In genomic region chr22:37582526-37582925, GRCh38 we compare ENCODE assay signal across 15 cellular contexts. TPM values are rescaled to one million over a fixed set of nuclear protein-coding genes. Genes with fewer than 3 reads are reported as not detected.
A peak's percentile ranks its signal among the peaks of the same experiment; 100 is the strongest.
DNase-seq lines count a peak whose midpoint lies in the region; TF ChIP-seq lines count a peak whose summit lies in the region.
"Had no signal": no experiment of that assay in that cellular context is flagged by ENCODE, and none has a peak within 500 bp of the region (broad histone marks: within the 10 kb centered on the region; RNA-seq: fewer than 3 reads in every experiment).

No MANE protein-coding gene starts in this region.

- H3K36me3 ChIP-seq in stomach (no peaks in the 10 kb centered on the region), breast epithelium (no peaks in the 10 kb centered on the region)
- H3K36me3 ChIP-seq: BLaER1, HAP-1 had no signal

- no peaks in the 10 kb centered on the region for H3K9me3 Mint-ChIP-seq in dendritic cell treated with granulocyte-macrophage colony-stimulating factor and Interleukin-4, amounts not matched to agents 40 ng/mL and 50 ng/mL, for 4 days
- H3K9me3 Mint-ChIP-seq: CD4-positive, CD25-positive, alpha-beta regulatory T cell had no signal

- no peak for TF ChIP-seq CTCF in C4-2B (conservative IDR thresholded peaks at IDR 0.05)
- TF ChIP-seq CTCF in VCaP (conservative IDR thresholded peaks at IDR 0.05), result no peak
- TF ChIP-seq CTCF in stomach (IDR thresholded peaks at IDR 0.05), result no peak
- no peak for TF ChIP-seq CTCF in breast epithelium (IDR thresholded peaks at IDR 0.05)

- TF ChIP-seq POLR2A in stomach (IDR thresholded peaks at IDR 0.05), result no peak
- no peak for TF ChIP-seq POLR2A in breast epithelium (IDR thresholded peaks at IDR 0.05)

- intact Hi-C loops in dendritic cell treated with granulocyte-macrophage colony-stimulating factor and Interleukin-4, amounts not matched to agents 40 ng/mL and 50 ng/mL, for 4 days (cut with micrococcal nuclease), result no loop called here
- intact Hi-C loops in stomach (cut with DNase I; ENCODE audit: low total_unique reads) (no loop called here), breast epithelium (cut with DNase I; ENCODE audit: low total_unique reads) (no loop called here)

- H3K9me3 ChIP-seq in stomach (no peaks in the 10 kb centered on the region), breast epithelium (no peaks in the 10 kb centered on the region)
- H3K9me3 ChIP-seq: BLaER1, HAP-1 had no signal

- H3K4me3 ChIP-seq in stomach, result no peak overlapping the region
- no peak overlapping the region for H3K4me3 ChIP-seq in breast epithelium
- H3K4me3 ChIP-seq: BLaER1, HAP-1 had no signal

- no peak overlapping the region for H3K4me3 Mint-ChIP-seq in dendritic cell treated with granulocyte-macrophage colony-stimulating factor and Interleukin-4, amounts not matched to agents 40 ng/mL and 50 ng/mL, for 4 days
- H3K4me3 Mint-ChIP-seq: CD4-positive, CD25-positive, alpha-beta regulatory T cell had no signal

- WGBS in stomach, 5 donors, result 35 to 70% (median 58%) methylated on average over 4 of the region's 4 CpGs

- H3K27me3 ChIP-seq in stomach (no peaks in the 10 kb centered on the region), breast epithelium (no peaks in the 10 kb centered on the region)
- H3K27me3 ChIP-seq: BLaER1 had no signal

- no peak for TF ChIP-seq EP300 in stomach (IDR thresholded peaks at IDR 0.05)

- H3K27ac ChIP-seq in C4-2B, result peak overlapping the region; percentile 38
- H3K27ac ChIP-seq in VCaP, result peak overlapping the region; percentile 43; the same call in 1 of the 2 replicates
- peak overlapping the region; percentile 81 to 91 (median 86) for H3K27ac ChIP-seq in stomach
- peak overlapping the region in 1 of 2 donors; percentile 8 for H3K27ac ChIP-seq in breast epithelium
- H3K27ac ChIP-seq: BLaER1 had no signal

- no peaks in the 10 kb centered on the region for H3K36me3 Mint-ChIP-seq in dendritic cell treated with granulocyte-macrophage colony-stimulating factor and Interleukin-4, amounts not matched to agents 40 ng/mL and 50 ng/mL, for 4 days (ENCODE audit: low read depth)
- H3K36me3 Mint-ChIP-seq: CD4-positive, CD25-positive, alpha-beta regulatory T cell had no signal

- H3K4me1 Mint-ChIP-seq in dendritic cell treated with granulocyte-macrophage colony-stimulating factor and Interleukin-4, amounts not matched to agents 40 ng/mL and 50 ng/mL, for 4 days (ENCODE audit: low read depth), result peaks cover 46% of the 10 kb centered on the region

- no peaks in the 10 kb centered on the region for H3K27me3 Mint-ChIP-seq in dendritic cell treated with granulocyte-macrophage colony-stimulating factor and Interleukin-4, amounts not matched to agents 40 ng/mL and 50 ng/mL, for 4 days

- H3K27ac Mint-ChIP-seq in dendritic cell treated with granulocyte-macrophage colony-stimulating factor and Interleukin-4, amounts not matched to agents 40 ng/mL and 50 ng/mL, for 4 days, result peak overlapping the region; percentile 38
- H3K27ac Mint-ChIP-seq: CD4-positive, CD25-positive, alpha-beta regulatory T cell had no signal

- no peak for DNase-seq in stomach
- DNase-seq in breast epithelium (ENCODE audit: low spot score in 2 of 2), result no peak
- DNase-seq in activated T-cell treated with anti-CD3 and anti-CD28 coated beads, Interleukin-2, amount 50 U/mL, for 1 hour, result no peak
- no peak for DNase-seq in cerebellum (ENCODE audit: low spot score)
- DNase-seq: 8988T; AML-193; CD4-positive, CD25-positive, alpha-beta regulatory T cell; DMS 273 treated with DMSO at 0.1 percent for 48 hours had no signal

- H3K4me1 ChIP-seq in stomach (peaks cover 14 to 42% (median 31%) of the 10 kb centered on the region in 4 donors), breast epithelium (no peaks in the 10 kb centered on the region)
- H3K4me1 ChIP-seq: HAP-1 had no signal

RNA-seq across cellular contexts. Expression of gene LGALS2, which starts 2.6 kb away (rescaled TPM):
- total RNA-seq in stomach (1 to 10 TPM in 1 of 5 donors, not detected in 4; 4.2 TPM), breast epithelium (under 1 TPM in 2 of 3 donors, not detected in 1; 0.80 to 0.88 TPM), cerebellum (not detected)
- polyA plus RNA-seq in stomach, result 1 to 10 TPM; 4.1 to 7.1 (median 5.0) TPM
- total RNA-seq: CD4-positive, CD25-positive, alpha-beta regulatory T cell; Daoy; H1 had no signal
- polyA plus RNA-seq: H1 had no signal

RNA-seq across cellular contexts. Expression of gene CDC42EP1, which starts 22.2 kb away (rescaled TPM):
- total RNA-seq in stomach (100 to 1,000 TPM in 2 of 5 donors, 10 to 100 TPM in 3; 28.6 to 195 (median 66.3) TPM), breast epithelium (10 to 100 TPM; 13.8 to 43.0 (median 29.8) TPM), cerebellum (2.6 TPM)
- polyA plus RNA-seq in stomach, result 100 to 1,000 TPM in 1 of 3 donors, 10 to 100 TPM in 2; 70.2 to 112 (median 90.1) TPM
- total RNA-seq: CD4-positive, CD25-positive, alpha-beta regulatory T cell had no signal
- polyA plus RNA-seq: CD4-positive, CD25-positive, alpha-beta regulatory T cell had no signal

RNA-seq across cellular contexts. Expression of gene GGA1, which starts 26.1 kb away (rescaled TPM):
- 10 to 100 TPM; 39.5 to 87.9 (median 55.6) TPM for total RNA-seq in stomach
- 10 to 100 TPM; 30.3 to 43.6 (median 34.1) TPM for polyA plus RNA-seq in stomach
- 10 to 100 TPM; 36.6 to 63.9 (median 54.7) TPM for total RNA-seq in breast epithelium
- 39.1 TPM for total RNA-seq in cerebellum

RNA-seq across cellular contexts. Expression of gene SH3BP1, which starts 56.9 kb away (rescaled TPM):
- total RNA-seq in stomach (100 to 1,000 TPM in 1 of 5 donors, 10 to 100 TPM in 1, 1 to 10 TPM in 2, not detected in 1; 1.6 to 135 (median 7.3) TPM), breast epithelium (1 to 10 TPM; 3.8 to 8.8 (median 7.3) TPM), cerebellum (1.4 TPM)
- 10 to 100 TPM in 1 of 3 donors, 1 to 10 TPM in 2; 8.7 to 12.8 (median 9.5) TPM for polyA plus RNA-seq in stomach
